ENCODE assay signal across 25 cellular contexts in the genomic region with DNA sequence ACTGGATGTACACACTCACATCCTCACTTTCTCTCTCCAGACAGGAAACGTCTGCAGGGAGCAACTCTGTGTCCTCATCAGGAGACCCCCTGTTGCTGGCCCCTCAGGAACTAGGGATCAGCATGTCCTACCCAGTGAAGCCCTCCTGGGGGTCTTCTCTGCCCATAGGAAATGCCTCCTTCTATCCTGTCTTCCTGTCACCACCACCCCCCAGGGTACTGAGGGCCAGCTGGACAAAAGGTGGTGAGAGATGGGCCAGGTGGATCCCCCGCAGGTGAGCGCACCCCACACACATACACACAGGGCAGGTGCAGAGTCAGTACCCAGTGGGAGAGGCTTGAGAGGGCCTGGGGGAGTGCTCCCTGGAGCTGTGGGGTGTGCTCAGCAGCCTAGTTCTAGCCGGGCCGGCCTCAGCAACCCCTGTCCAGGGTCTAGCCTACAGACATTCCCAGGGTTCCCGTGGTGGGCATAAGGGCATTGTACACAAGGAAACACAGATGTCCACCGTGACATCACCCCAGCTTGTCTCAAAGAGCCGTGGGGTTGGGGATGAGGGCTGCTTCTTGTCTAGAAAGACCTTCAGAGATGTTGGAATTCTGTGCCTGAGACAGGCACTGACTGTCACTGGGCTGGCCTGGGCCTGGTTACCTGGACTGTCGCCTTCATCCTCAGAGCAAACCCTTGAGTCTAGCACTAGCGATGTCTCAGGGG. TPM values are rescaled to one million over a fixed set of nuclear protein-coding genes. Genes with fewer than 3 reads are reported as not detected.
"Had no signal": no experiment of that assay in that cellular context is flagged by ENCODE, and none has a peak within 500 bp of the region (broad histone marks: within the 10 kb centered on the region; RNA-seq: fewer than 3 reads in every experiment).

No MANE protein-coding gene starts in this region.

- H3K36me3 ChIP-seq: gastrocnemius medialis, left lung, neural progenitor cell, prostate gland, right atrium auricular region, sigmoid colon, stomach, thyroid gland, vagina had no signal

- H3K9me3 Mint-ChIP-seq: mesothelial cell of epicardium; naive B cell; natural killer cell treated with Interleukin-12 subunit alpha and Interleukin-12 subunit beta and Interleukin-15 and Interleukin-18, amount 100 ng/mL, for 72 hours; stimulated activated effector memory CD8-positive, alpha-beta T cell treated with anti-CD3 and anti-CD28 coated beads, Interleukin-12 subunit alpha, Interleukin-12 subunit beta, amount 100 ng/mL, for 72 hours had no signal

- ATAC-seq: gastrocnemius medialis; left cardiac atrium; left lung; mucosa of descending colon; natural killer cell treated with Interleukin-12 subunit alpha and Interleukin-12 subunit beta and Interleukin-15 and Interleukin-18, amount 100 ng/mL, for 72 hours; stimulated activated effector memory CD8-positive, alpha-beta T cell treated with anti-CD3 and anti-CD28 coated beads, Interleukin-12 subunit alpha, Interleukin-12 subunit beta, amount 100 ng/mL, for 72 hours had no signal

- H3K36me3 Mint-ChIP-seq: mesothelial cell of epicardium; naive B cell; natural killer cell treated with Interleukin-12 subunit alpha and Interleukin-12 subunit beta and Interleukin-15 and Interleukin-18, amount 100 ng/mL, for 72 hours; stimulated activated effector memory CD8-positive, alpha-beta T cell treated with anti-CD3 and anti-CD28 coated beads, Interleukin-12 subunit alpha, Interleukin-12 subunit beta, amount 100 ng/mL, for 72 hours had no signal

- H3K4me3 Mint-ChIP-seq: mesothelial cell of epicardium; natural killer cell treated with Interleukin-12 subunit alpha and Interleukin-12 subunit beta and Interleukin-15 and Interleukin-18, amount 100 ng/mL, for 72 hours; neural progenitor cell; stimulated activated effector memory CD8-positive, alpha-beta T cell treated with anti-CD3 and anti-CD28 coated beads, Interleukin-12 subunit alpha, Interleukin-12 subunit beta, amount 100 ng/mL, for 72 hours had no signal

- DNase-seq: dorsolateral prefrontal cortex; effector CD4-positive, alpha-beta T cell; gastrocnemius medialis; head of caudate nucleus; left cardiac atrium; left lung; mesenchymal stem cell; mucosa of descending colon; naive B cell; sigmoid colon; stimulated activated CD4-positive, alpha-beta T cell treated with anti-CD3 and anti-CD28 coated beads, Interleukin-2, amount 100 ng/mL, for 24 hours; stimulated activated CD4-positive, alpha-beta T cell treated with anti-CD3 and anti-CD28 coated beads, Interleukin-4, amount 100 ng/mL, for 24 hours; stimulated activated naive CD4-positive, alpha-beta T cell treated with Interleukin-2 at 50 U/mL for 16 hours; stomach; thyroid gland; trophoblast cell had no signal

- H3K4me3 ChIP-seq: dorsolateral prefrontal cortex, gastrocnemius medialis, left lung, mucosa of descending colon, neural progenitor cell, prostate gland, right atrium auricular region, sigmoid colon, stomach, thyroid gland, vagina had no signal

- H3K27ac Mint-ChIP-seq: mesothelial cell of epicardium; naive B cell; natural killer cell treated with Interleukin-12 subunit alpha and Interleukin-12 subunit beta and Interleukin-15 and Interleukin-18, amount 100 ng/mL, for 72 hours; neural progenitor cell; stimulated activated effector memory CD8-positive, alpha-beta T cell treated with anti-CD3 and anti-CD28 coated beads, Interleukin-12 subunit alpha, Interleukin-12 subunit beta, amount 100 ng/mL, for 72 hours had no signal

- H3K4me2 ChIP-seq: neural progenitor cell had no signal

- H3K9ac ChIP-seq: neural progenitor cell had no signal

- H3K27ac ChIP-seq: dorsolateral prefrontal cortex, gastrocnemius medialis, left lung, neural progenitor cell, prostate gland, right atrium auricular region, sigmoid colon, stomach, thyroid gland, vagina had no signal

- H3K9me3 ChIP-seq: gastrocnemius medialis, left lung, mucosa of descending colon, prostate gland, right atrium auricular region, sigmoid colon, stomach, thyroid gland, vagina had no signal

- H3K4me1 ChIP-seq: gastrocnemius medialis, left lung, neural progenitor cell, prostate gland had no signal

- H3K27me3 ChIP-seq: dorsolateral prefrontal cortex, gastrocnemius medialis, right atrium auricular region, thyroid gland, vagina had no signal

- H2AFZ ChIP-seq: neural progenitor cell had no signal

- H3K4me1 Mint-ChIP-seq: neural progenitor cell had no signal

RNA-seq across cellular contexts. Expression of gene GP1BB, which starts 9.2 kb away (rescaled TPM):
- total RNA-seq: left cardiac atrium; natural killer cell treated with Interleukin-12 subunit alpha and Interleukin-12 subunit beta and Interleukin-15 and Interleukin-18, amount 100 ng/mL, for 72 hours had no signal

RNA-seq across cellular contexts. Expression of gene SEPTIN5, which starts 18.3 kb away (rescaled TPM):
- total RNA-seq: natural killer cell treated with Interleukin-12 subunit alpha and Interleukin-12 subunit beta and Interleukin-15 and Interleukin-18, amount 100 ng/mL, for 72 hours had no signal

RNA-seq across cellular contexts. Expression of gene TBX1, which starts 28.0 kb away (rescaled TPM):
- total RNA-seq: kidney epithelial cell, temporal lobe had no signal
